Comparison of ENCODE assay signal across 8 cellular contexts in the genomic region with DNA sequence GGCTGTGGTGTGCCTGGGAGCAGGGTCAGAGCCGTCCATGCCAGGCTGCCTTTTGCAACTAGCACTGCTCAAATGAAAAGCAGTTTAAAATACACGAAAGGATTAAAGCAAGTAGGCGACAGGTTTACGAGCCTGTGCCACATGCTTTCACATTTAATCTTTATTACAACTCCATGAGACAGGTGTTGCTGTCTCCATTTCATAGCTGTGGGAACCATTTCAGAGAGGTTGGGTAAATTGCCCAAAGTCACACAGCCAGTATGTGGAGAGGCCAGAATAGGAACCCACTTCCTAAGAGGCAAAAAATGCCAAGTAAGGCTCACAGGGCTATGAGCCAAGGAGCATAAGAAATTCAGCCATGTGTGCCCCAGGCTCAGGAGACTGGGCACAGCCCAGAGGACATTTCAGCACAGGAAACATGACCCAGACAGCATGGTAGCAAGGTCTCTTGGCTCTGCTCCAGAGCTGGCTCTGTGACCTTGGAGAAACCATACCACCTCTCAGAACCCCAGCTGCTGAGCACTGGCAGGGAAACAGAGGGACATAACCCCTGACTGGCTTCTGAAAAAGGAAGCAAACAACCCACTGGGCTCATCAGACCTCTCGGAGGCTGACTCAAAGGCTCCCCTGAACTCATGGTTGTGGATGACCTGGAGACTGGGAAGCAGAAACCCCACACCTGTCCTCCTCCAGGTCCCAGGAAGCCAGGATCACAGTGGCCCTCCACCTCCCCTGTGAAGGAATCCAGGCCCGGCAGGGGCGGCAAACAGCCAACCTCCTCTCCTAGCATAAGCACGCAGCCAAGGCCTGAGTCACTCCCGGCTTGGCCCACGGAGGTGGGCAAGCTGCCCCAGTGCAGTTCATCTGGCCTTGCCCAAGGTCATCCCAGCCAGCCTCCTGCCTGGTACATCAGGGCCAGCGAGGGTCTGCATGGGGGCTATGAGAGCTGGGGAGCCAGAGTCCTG. TPM values are rescaled to one million over a fixed set of nuclear protein-coding genes. Genes with fewer than 3 reads are reported as not detected.
DNase-seq lines count a peak whose midpoint lies in the region; ATAC-seq and TF ChIP-seq lines count a peak whose summit lies in the region.

No MANE protein-coding gene starts in this region.

- no peaks in the 10 kb centered on the region for H3K36me3 ChIP-seq in Peyer's patch
- H3K36me3 ChIP-seq in muscle layer of duodenum (ENCODE audit: control insufficient read depth in 1 of 2, insufficient read depth in 2 of 2, low read length in 2 of 2) = peaks cover under 1 to 2% of the 10 kb centered on the region in 2 donors

- H3K4me1 Mint-ChIP-seq in endothelial cell (ENCODE audit: unreplicated experiment) = peaks cover 19% of the 10 kb centered on the region

- peaks cover 6% of the 10 kb centered on the region for H3K36me3 Mint-ChIP-seq in endothelial cell (ENCODE audit: low read depth, unreplicated experiment)

- POLR2A ChIA-PET in AG04450 (lab: Yijun Ruan, JAX) = interaction anchor here (0.5 to 1.1 kb wide), 3 partner anchors 8 to 103 kb away, joined by 3 to 4 read pairs (median 3); no protein-coding TSS in a partner anchor

- no peak for ATAC-seq in HG02623 (IDR thresholded peaks at IDR 0.05; ENCODE audit: unreplicated experiment)
- ATAC-seq in GM19023 (IDR thresholded peaks at IDR 0.05; ENCODE audit: unreplicated experiment) = no peak

- H3K27me3 ChIP-seq in AG04450 (ENCODE audit: control insufficient read depth, insufficient read depth, low read length) = no peaks in the 10 kb centered on the region
- H3K27me3 ChIP-seq in Peyer's patch = no peaks in the 10 kb centered on the region
- no peaks in the 10 kb centered on the region for H3K27me3 ChIP-seq in muscle layer of duodenum (ENCODE audit: low read depth, low read length)

- H3K27me3 Mint-ChIP-seq in endothelial cell (ENCODE audit: unreplicated experiment) = peaks cover 8% of the 10 kb centered on the region

- no peaks in the 10 kb centered on the region for H3K9me3 Mint-ChIP-seq in endothelial cell (ENCODE audit: unreplicated experiment)

- no peaks in the 10 kb centered on the region; the same call in 1 of the 2 replicates for H3K9me3 ChIP-seq in AG04450 (ENCODE audit: control insufficient read depth, insufficient read depth, low read length)
- H3K9me3 ChIP-seq in Peyer's patch = no peaks in the 10 kb centered on the region
- H3K9me3 ChIP-seq in muscle layer of duodenum (ENCODE audit: control insufficient read depth in 1 of 2, low read length in 2 of 2) = no peaks in the 10 kb centered on the region

- H3K27ac Mint-ChIP-seq in endothelial cell (ENCODE audit: unreplicated experiment) = no peak overlapping the region

- H3K4me3 ChIP-seq in AG04450 (ENCODE audit: low read depth, low read length) = no peak overlapping the region
- H3K4me3 ChIP-seq in Peyer's patch = no peak overlapping the region
- H3K4me3 ChIP-seq in epithelial cell of proximal tubule (ENCODE audit: low read depth, low read length) = no peak overlapping the region
- H3K4me3 ChIP-seq in muscle layer of duodenum (ENCODE audit: low read depth in 1 of 2, low read length in 2 of 2) = peak overlapping the region in 1 of 2 donors; percentile 18

- TF ChIP-seq CTCF in AG04450 (IDR thresholded peaks at IDR 0.05; ENCODE audit: low read depth, low read length) (peak; percentile 38), Peyer's patch (IDR thresholded peaks at IDR 0.05) (no peak), epithelial cell of proximal tubule (conservative IDR thresholded peaks at IDR 0.05; ENCODE audit: low read depth, low read length) (no peak), endothelial cell (IDR thresholded peaks at IDR 0.05; ENCODE audit: unreplicated experiment) (no peak)

- CTCF ChIA-PET in AG04450 (lab: Charles Lee) = interaction anchor here (0.7 to 6.0 kb wide), 8 partner anchors 8 to 109 kb away, joined by 3 to 89 read pairs (median 15); no protein-coding TSS in a partner anchor

- H3K4me1 ChIP-seq in Peyer's patch = peaks cover 0 to 43% (median 6%) of the 10 kb centered on the region in 4 donors
- peaks cover 34 to 60% of the 10 kb centered on the region in 2 donors for H3K4me1 ChIP-seq in muscle layer of duodenum (ENCODE audit: control insufficient read depth in 1 of 2, insufficient read depth in 2 of 2, low read length in 2 of 2)

- no peak for TF ChIP-seq POLR2A in Peyer's patch (IDR thresholded peaks at IDR 0.05)

- no peak for DNase-seq in AG04450 (ENCODE audit: low read depth, low spot score)
- DNase-seq in Peyer's patch = peak in 2 of 3 donors; percentile 31 to 60
- DNase-seq in epithelial cell of proximal tubule (ENCODE audit: low read depth) = peak; percentile 56
- no peak for DNase-seq in endothelial cell (ENCODE audit: low spot score)
- no peak for DNase-seq in NCI-H345 treated with DMSO at 0.1 percent for 48 hours (lab: John Stamatoyannopoulos, UW; ENCODE audit: unreplicated experiment)

- no peak overlapping the region for H3K4me3 Mint-ChIP-seq in endothelial cell (ENCODE audit: unreplicated experiment)

- peak overlapping the region; percentile 68 for H3K27ac ChIP-seq in AG04450 (ENCODE audit: low read depth, low read length)
- H3K27ac ChIP-seq in Peyer's patch = peak overlapping the region in 3 of 4 donors; percentile 51 to 91 (median 82)
- H3K27ac ChIP-seq in muscle layer of duodenum (ENCODE audit: low read length) = peak overlapping the region; percentile 37

RNA-seq across cellular contexts. Expression of a gene that starts 40.3 kb away (rescaled TPM):
- 27.5 and 34.1 TPM in 2 replicates for polyA plus RNA-seq in AG04450 (2011; rRNA removed)
- polyA minus RNA-seq in AG04450 (2011; rRNA and poly(A)+ RNA removed) = 13.6 and 26.1 TPM in 2 replicates
- total RNA-seq in Peyer's patch (1 to 10 TPM in 3 of 4 donors, under 1 TPM in 1; 0.83 to 7.4 (median 5.2) TPM), epithelial cell of proximal tubule (27.0 and 82.9 TPM in 2 replicates), endothelial cell (ENCODE audit: unreplicated experiment) (39.3 TPM)

Comparison
In these comparisons a context has a peak if more than half of its experiments do, and no peak if none do; other contexts are left out.
1. DNase-seq: peak in Peyer's patch (2 of 3) and epithelial cell of proximal tubule (single experiment); none in AG04450 (single experiment), endothelial cell (single experiment) and NCI-H345 treated with DMSO at 0.1 percent for 48 hours (single experiment).
2. Peak in every context shown above with its lines, with median percentiles within 50 percentile points of each other: H3K27ac ChIP-seq.